In genomic region chr9:21758540-21758939, GRCh38 we compare ENCODE assay signal across 2 cellular contexts.
TF ChIP-seq lines count a peak whose summit lies in the region.

No MANE protein-coding gene starts in this region.

TF ChIP-seq in A549, 52 proteins besides CTCF, POLR2A, EP300 and RAD21:
- no peak for TF ChIP-seq FOXS1 (CRISPR knock-in tag; IDR thresholded peaks at IDR 0.05)
- TF ChIP-seq CHD2 (IDR thresholded peaks at IDR 0.05; ENCODE audit: low read length, partially characterized antibody), result no peak
- no peak for TF ChIP-seq ELK1 (IDR thresholded peaks at IDR 0.05; ENCODE audit: low read depth, low read length)
- no peak for TF ChIP-seq RARB (CRISPR knock-in tag; IDR thresholded peaks at IDR 0.05)
- TF ChIP-seq KDM1A (IDR thresholded peaks at IDR 0.05; ENCODE audit: low read depth), result no peak
- TF ChIP-seq MAZ (IDR thresholded peaks at IDR 0.05; ENCODE audit: borderline replicate concordance, low read depth, low read length), result no peak
- TF ChIP-seq NR3C1 (IDR thresholded peaks at IDR 0.05), result no peak

TF ChIP-seq in IMR-90, 13 proteins besides CTCF, POLR2A, EP300 and RAD21:
- no peak for TF ChIP-seq SMC3 (IDR thresholded peaks at IDR 0.05; ENCODE audit: low read depth, low read length)
- TF ChIP-seq CEBPB (IDR thresholded peaks at IDR 0.05; ENCODE audit: low read depth, low read length), result peak; percentile 34; the same call in 1 of the 2 replicates
